8 cellular contexts compared by ENCODE assay signal in genomic region chrX:105909576-105909975, GRCh38.
"Had no signal": no experiment of that assay in that cellular context is flagged by ENCODE, and none has a peak within 500 bp of the region (broad histone marks: within the 10 kb centered on the region; RNA-seq: fewer than 3 reads in every experiment).

No MANE protein-coding gene starts in this region.

- H3K36me3 ChIP-seq: HAP-1 had no signal

- H3K27ac Mint-ChIP-seq: GM23338, H9, HFFc6 had no signal

- H2AFZ ChIP-seq: GM23248, GM23338 had no signal

- H3K9me3 ChIP-seq: HAP-1 had no signal

- H3K4me3 Mint-ChIP-seq: GM23338, H9, HFFc6 had no signal

- H3K27ac ChIP-seq: GM23248 had no signal

- H3K4me2 ChIP-seq: GM23338 had no signal

- H3K9ac ChIP-seq: GM23248 had no signal

- H3K4me3 ChIP-seq: GM23248, GM23338, HAP-1 had no signal

- H3K9me3 Mint-ChIP-seq: GM23338, HFFc6 had no signal

- H3K4me1 Mint-ChIP-seq: GM23338 had no signal

- H3K4me1 ChIP-seq: HAP-1 had no signal

- DNase-seq: GM23248, GOT3, H7, H9, HCEC 1CT, HFFc6 had no signal
